ENCODE assay signal across 8 cellular contexts in the genomic region with DNA sequence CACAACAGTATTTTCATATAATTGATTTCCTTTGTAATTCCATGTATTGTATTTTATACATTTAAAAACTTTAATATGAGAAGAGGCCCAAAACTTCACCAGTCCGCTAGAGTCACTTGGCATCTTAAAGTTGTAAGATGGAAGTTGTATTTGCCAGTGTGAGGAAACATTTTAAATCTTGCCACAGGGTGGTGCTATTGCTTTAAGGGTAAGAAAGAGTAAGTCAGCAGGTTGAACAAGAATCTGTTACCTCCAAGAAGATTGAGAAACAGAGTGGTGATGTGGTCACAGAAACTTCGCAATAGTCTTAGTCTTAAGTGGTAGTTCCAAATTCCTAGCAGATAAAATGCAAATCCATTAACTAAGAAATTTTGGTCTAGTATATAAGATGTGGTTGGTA. TPM values are rescaled to one million over a fixed set of nuclear protein-coding genes. Genes with fewer than 3 reads are reported as not detected.
DNase-seq lines count a peak whose midpoint lies in the region; ATAC-seq and FAIRE-seq lines count a peak whose summit lies in the region.

No MANE protein-coding gene starts in this region.

- peak; percentile 97 for FAIRE-seq in A204.1 (lab: Jason Lieb, UNC)

- H4K91ac ChIP-seq in trophoblast cell (ENCODE audit: low read depth, low read length): no peak overlapping the region

- no peak overlapping the region for H2BK5ac ChIP-seq in trophoblast cell (ENCODE audit: low read depth, low read length, poor library complexity)

- no peaks in the 10 kb centered on the region for H3K27me3 ChIP-seq in trophoblast cell (ENCODE audit: insufficient read depth, low read length)

- no peak overlapping the region for H3K27ac ChIP-seq in trophoblast cell (ENCODE audit: low read depth, low read length)

- H3K18ac ChIP-seq in trophoblast cell (ENCODE audit: low read length): no peak overlapping the region

- no peak overlapping the region for H2BK120ac ChIP-seq in trophoblast cell (ENCODE audit: insufficient read depth, low read length, poor library complexity)

- ATAC-seq in HG03060 (IDR thresholded peaks at IDR 0.05; ENCODE audit: low read depth, unreplicated experiment) (peak; percentile 45), GM18861 (IDR thresholded peaks at IDR 0.05; ENCODE audit: unreplicated experiment) (no peak)

- no peaks in the 10 kb centered on the region for H3K4me1 ChIP-seq in trophoblast cell (ENCODE audit: control insufficient read depth in 1 of 2, insufficient read depth in 2 of 2, low read length in 2 of 2)

- WGBS in trophoblast cell (ENCODE audit: extremely low coverage, insufficient coverage, insufficient read length): no CpG with 5 or more reads among the region's 2 CpGs

- no peak overlapping the region for H4K8ac ChIP-seq in trophoblast cell (ENCODE audit: low read depth, low read length)

- H4K12ac ChIP-seq in trophoblast cell (ENCODE audit: low read depth, low read length): no peak overlapping the region

- no peak overlapping the region for H3K9ac ChIP-seq in trophoblast cell (ENCODE audit: low read length)

- no peaks in the 10 kb centered on the region for H3K36me3 ChIP-seq in trophoblast cell (ENCODE audit: control insufficient read depth in 1 of 2, insufficient read depth in 2 of 2, low read length in 2 of 2)

- no peak overlapping the region for H3K4me2 ChIP-seq in trophoblast cell (ENCODE audit: low read length)

- DNase-seq in GF-D8 (lab: John Stamatoyannopoulos, UW) (peak; percentile 80), NCI-H2196 treated with DMSO at 0.1 percent for 48 hours (lab: John Stamatoyannopoulos, UW; ENCODE audit: unreplicated experiment) (peak; percentile 71), germinal center (ENCODE audit: low spot score) (peak; percentile 40), trophoblast cell (peak; percentile 88 to 98)
- DNase-seq in activated CD4-positive, alpha-beta T cell treated with anti-CD3 and anti-CD28 coated beads for 48 hours: peak; percentile 49

- H3K23ac ChIP-seq in trophoblast cell (ENCODE audit: low read length): no peak overlapping the region

- no peak overlapping the region for H3K4me3 ChIP-seq in trophoblast cell (ENCODE audit: low read depth, low read length)

- H3K9me3 ChIP-seq in trophoblast cell (ENCODE audit: insufficient read depth, low read depth, low read length): no peaks in the 10 kb centered on the region

- no peak overlapping the region for H2AK5ac ChIP-seq in trophoblast cell (ENCODE audit: low read length)

- no peak overlapping the region for H2AFZ ChIP-seq in trophoblast cell (ENCODE audit: insufficient read depth, low read length, poor library complexity)

- H3K4ac ChIP-seq in trophoblast cell (ENCODE audit: low read depth, low read length): no peak overlapping the region

- H2BK12ac ChIP-seq in trophoblast cell (ENCODE audit: low read length): no peak overlapping the region

- no peak overlapping the region for H3K14ac ChIP-seq in trophoblast cell (ENCODE audit: low read length)

- no peaks in the 10 kb centered on the region for H3K79me1 ChIP-seq in trophoblast cell (ENCODE audit: low read length)

- H3K79me2 ChIP-seq in trophoblast cell (ENCODE audit: control insufficient read depth, insufficient read depth, low read length, poor library complexity): no peaks in the 10 kb centered on the region

RNA-seq across cellular contexts. Expression of a gene that starts 39.8 kb away (rescaled TPM):
- polyA plus RNA-seq in trophoblast cell (2013): 8.3 and 8.6 TPM in 2 replicates

Comparison
In these comparisons a context has a peak if more than half of its experiments do, and no peak if none do; other contexts are left out.
1. DNase-seq: peak in every context shown above with its lines; median percentile 93 in trophoblast cell; 80 in GF-D8; 71 in NCI-H2196 treated with DMSO at 0.1 percent for 48 hours; 49 in activated CD4-positive, alpha-beta T cell treated with anti-CD3 and anti-CD28 coated beads for 48 hours; 40 in germinal center.